8 cellular contexts compared by ENCODE assay signal in the genomic region with DNA sequence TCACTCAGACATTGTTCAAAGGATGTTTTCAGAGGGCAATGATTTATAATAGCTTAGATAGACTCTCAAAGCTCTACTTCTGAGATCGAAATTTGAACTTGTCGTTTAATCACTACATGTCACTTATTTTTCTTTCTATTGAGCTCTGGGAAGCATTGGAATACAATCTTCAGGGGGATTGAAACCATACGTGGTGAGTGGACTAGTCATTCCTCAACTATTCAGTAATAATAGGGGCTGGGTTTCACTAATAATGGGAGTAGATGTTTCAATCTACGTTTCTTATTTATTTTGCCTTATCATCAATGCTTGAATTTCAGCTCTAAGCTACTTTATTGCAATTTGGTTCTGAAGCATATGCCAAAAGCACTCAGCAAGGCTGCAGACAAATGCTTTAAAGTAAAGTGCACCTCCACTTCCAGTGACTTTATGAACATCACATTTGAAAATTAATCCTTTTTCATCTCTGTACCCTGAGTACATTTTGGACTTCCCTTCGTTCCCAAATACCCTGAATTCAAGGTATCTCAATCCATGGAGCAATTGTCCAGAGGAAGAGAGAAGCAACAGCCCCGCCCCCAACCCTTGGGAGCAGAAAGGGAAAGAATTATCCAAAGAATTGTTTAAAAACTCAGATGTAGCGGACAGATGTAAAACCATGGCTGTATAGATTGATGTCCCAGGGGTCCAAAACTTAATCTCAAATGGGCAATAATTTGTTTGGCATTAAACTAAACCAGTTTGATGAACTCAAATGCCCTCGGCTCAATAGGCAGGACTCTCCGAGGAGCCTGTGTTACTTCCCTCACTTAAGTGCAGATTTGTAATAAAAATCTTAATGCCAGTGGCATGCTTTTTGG.
A peak's percentile ranks its signal among the peaks of the same experiment; 100 is the strongest.
DNase-seq lines count a peak whose midpoint lies in the region; ATAC-seq lines count a peak whose summit lies in the region.

No MANE protein-coding gene starts in this region.

- peak overlapping the region; percentile 100 for H3K27ac Mint-ChIP-seq in activated naive CD4-positive, alpha-beta T cell treated with anti-CD3 and anti-CD28 coated beads, Interleukin-2, amount 50 U/mL, for 72 hours

- H3K36me3 Mint-ChIP-seq in activated naive CD4-positive, alpha-beta T cell treated with anti-CD3 and anti-CD28 coated beads, Interleukin-2, amount 50 U/mL, for 72 hours, result peaks cover 23 to 25% of the 10 kb centered on the region in 2 donors

- DNase-seq in NCI-H1092 treated with DMSO at 0.1 percent for 48 hours (lab: John Stamatoyannopoulos, UW) (peak; percentile 24), NCI-H1092 (lab: John Stamatoyannopoulos, UW) (no peak), NCI-H1694 (lab: John Stamatoyannopoulos, UW) (peak; percentile 27), left cardiac atrium (peak; percentile 63), putamen (ENCODE audit: low spot score) (peak; percentile 34)
- peak in 1 of 2 donors; percentile 18 for DNase-seq in activated naive CD4-positive, alpha-beta T cell treated with anti-CD3 and anti-CD28 coated beads, Interleukin-2, amount 50 U/mL, for 72 hours (ENCODE audit: low spot score in 2 of 2)

- no peaks in the 10 kb centered on the region for H3K9me3 Mint-ChIP-seq in activated naive CD4-positive, alpha-beta T cell treated with anti-CD3 and anti-CD28 coated beads, Interleukin-2, amount 50 U/mL, for 72 hours

- intact Hi-C loops in left cardiac atrium (cut with DNase I), result loop anchor here in 1 of 2 donors (5.0 kb wide), 1 partner anchor 47 kb away; a partner anchor contains a TSS

- ATAC-seq in activated naive CD4-positive, alpha-beta T cell treated with anti-CD3 and anti-CD28 coated beads, Interleukin-2, amount 50 U/mL, for 72 hours, result no peak
- ATAC-seq in left cardiac atrium (no peak), GM19452 (IDR thresholded peaks at IDR 0.05; ENCODE audit: unreplicated experiment) (no peak), GM19324 (IDR thresholded peaks at IDR 0.05; ENCODE audit: low FRiP score, unreplicated experiment) (no peak)
